ENCODE assay signal across 14 cellular contexts in genomic region chr19:35236638-35237400, GRCh38. TPM values are rescaled to one million over a fixed set of nuclear protein-coding genes. Genes with fewer than 3 reads are reported as not detected.
DNase-seq lines count a peak whose midpoint lies in the region; ATAC-seq, FAIRE-seq and TF ChIP-seq lines count a peak whose summit lies in the region.
"Had no signal": no experiment of that assay in that cellular context is flagged by ENCODE, and none has a peak within 500 bp of the region (broad histone marks: within the 10 kb centered on the region; RNA-seq: fewer than 3 reads in every experiment).

No MANE protein-coding gene starts in this region.

- TF ChIP-seq EP300 in K562 (IDR thresholded peaks at IDR 0.05; ENCODE audit: low read length): no peak

- H3K9ac ChIP-seq in K562 (ENCODE audit: insufficient read depth in 1 of 2, low read depth in 2 of 2, low read length in 2 of 2): no peak overlapping the region

- 51% methylated on average over 6 of the region's 6 CpGs for WGBS in K562 (ENCODE audit: insufficient coverage, low coverage, missing lambda C conversion rate)

- ATAC-seq in left ventricle myocardium superior (no peak), K562 (no peak), GM21381 (IDR thresholded peaks at IDR 0.05; ENCODE audit: unreplicated experiment) (no peak)

- H3K36me3 ChIP-seq in left ventricle myocardium inferior (no peaks in the 10 kb centered on the region), K562 (ENCODE audit: control insufficient read depth, insufficient read depth, low read length) (no peaks in the 10 kb centered on the region)

- peak in 1 of 2 experiments; percentile 33; a peak in 1 of 4 replicates for TF ChIP-seq RAD21 in K562 (CRISPR knock-in tag; conservative IDR thresholded peaks at IDR 0.05 in 1 of 2, IDR thresholded peaks at IDR 0.05 in 1 of 2)

- no TSS peak for BruUV-seq in K562 (replicated peaks; lab: Mats Ljungman, UMichigan)

- H3K79me2 ChIP-seq in K562 (ENCODE audit: control insufficient read depth, insufficient read depth, low read length): no peaks in the 10 kb centered on the region

- intact Hi-C loops in left ventricle myocardium inferior (cut with micrococcal nuclease): no loop called here
- intact Hi-C loops in left ventricle myocardium superior (cut with micrococcal nuclease): no loop called here
- intact Hi-C loops in K562 (cut with micrococcal nuclease): no loop called here

- no peak overlapping the region for H3K4me2 ChIP-seq in K562 (ENCODE audit: insufficient read depth, low read length)

- no peak for DNase-seq in left ventricle myocardium inferior
- no peak for DNase-seq in left ventricle myocardium superior
- DNase-seq in NAMALWA (ENCODE audit: low spot score): peak; percentile 39
- no peak for DNase-seq in K562 (ENCODE audit: extremely low read depth in 1 of 4, low spot score in 3 of 4)
- peak; percentile 12 for DNase-seq in ureter (ENCODE audit: low spot score)
- DNase-seq in stimulated activated CD4-positive, alpha-beta T cell treated with anti-CD3 and anti-CD28 coated beads, Interleukin-12 subunit alpha, Interleukin-12 subunit beta, amount 100 ng/mL, for 4 hours: no peak
- DNase-seq in iPS-NIHi7 (ENCODE audit: extremely low spot score): no peak
- DNase-seq: activated CD4-positive, CD25-positive, alpha-beta regulatory T cell; erythroblast; GOT3; NCI-H1105 treated with DMSO at 0.1 percent for 48 hours; occipital lobe; testis had no signal

- no peaks in the 10 kb centered on the region for H3K4me1 ChIP-seq in left ventricle myocardium inferior
- no peaks in the 10 kb centered on the region; a peak in 1 of 5 replicates for H3K4me1 ChIP-seq in K562 (replicated peaks in 1 of 2; ENCODE audit: control insufficient read depth in 2 of 2, insufficient read depth in 2 of 2, low read length in 2 of 2)
- H3K4me1 ChIP-seq: testis had no signal

- H3K4me3 ChIP-seq in left ventricle myocardium inferior (no peak overlapping the region), K562 (no peak overlapping the region)
- H3K4me3 ChIP-seq: testis had no signal

- H3K27ac ChIP-seq in left ventricle myocardium inferior (replicated peaks): no peak overlapping the region
- H3K27ac ChIP-seq in K562 (ENCODE audit: extremely low read depth, low read depth, low read length): no peak overlapping the region
- H3K27ac ChIP-seq: testis had no signal

- TF ChIP-seq POLR2A in K562 (conservative IDR thresholded peaks at IDR 0.05): no peak

- in situ Hi-C loops in K562 (cut with MboI): no loop called here

- H3K9me3 ChIP-seq in left ventricle myocardium inferior (replicated peaks): peaks cover 14% of the 10 kb centered on the region
- H3K9me3 ChIP-seq in K562 (replicated peaks; ENCODE audit: control insufficient read depth, insufficient read depth, low read depth, low read length): no peaks in the 10 kb centered on the region; the same call in 1 of the 2 replicates
- H3K9me3 ChIP-seq: testis had no signal

- TF ChIP-seq CTCF in left ventricle myocardium inferior (IDR thresholded peaks at IDR 0.05; ENCODE audit: borderline replicate concordance) (peak; percentile 34), K562 (IDR thresholded peaks at IDR 0.05 in 2 of 3, conservative IDR thresholded peaks at IDR 0.05 in 1 of 3; ENCODE audit: insufficient read depth in 2 of 3, low read depth in 1 of 3, low read length in 3 of 3) (peak in 1 of 3 experiments; percentile 14; a peak in 1 of 6 replicates)

- POLR2A ChIA-PET in K562 (lab: Yijun Ruan, JAX): interaction anchor here (0.8 kb wide), 1 partner anchor 17 kb away, joined by 3 read pairs; no protein-coding TSS in a partner anchor

- no peak overlapping the region for H2AFZ ChIP-seq in K562 (ENCODE audit: low read depth, low read length)

- CTCF ChIA-PET in K562 (lab: Yijun Ruan, JAX; ENCODE audit: low intra/inter-chr PET ratio): interaction anchor here (0.6 kb wide), 2 partner anchors 10 to 12 kb away, joined by 3 read pairs; partner anchors contain the start of gene LSR

- peak; percentile 19 for FAIRE-seq in K562 (lab: Jason Lieb, UNC)

- H4K20me1 ChIP-seq in K562 (replicated peaks; ENCODE audit: control insufficient read depth, insufficient read depth, low read length): no peaks in the 10 kb centered on the region

- H3K27me3 ChIP-seq in left ventricle myocardium inferior (ENCODE audit: low read depth): peaks cover 6% of the 10 kb centered on the region
- H3K27me3 ChIP-seq in K562 (ENCODE audit: control insufficient read depth in 2 of 2, insufficient read depth in 2 of 2, low read length in 2 of 2): 0 out of 5 replicates have a peak, but pooled peaks cover 0 to 3% of the 10 kb centered on the region in 2 experiments
- H3K27me3 ChIP-seq: testis had no signal

- H3K9me1 ChIP-seq in K562 (ENCODE audit: control insufficient read depth, insufficient read depth, low read length): no peaks in the 10 kb centered on the region

RNA-seq across cellular contexts. Expression of gene FAM187B, which starts 8.3 kb away (rescaled TPM):
- total RNA-seq in left ventricle myocardium inferior (not detected), left ventricle myocardium superior (not detected), K562 (2014; rRNA removed) (0.09 TPM in 1 of 2 replicates, not detected in the other), K562 (2014; rRNA removed; fragmentation: Illumina TruSeq; extraction: Trizol) (not detected in 2 replicates), K562 (2015; rRNA removed; fragmentation: Illumina TruSeq; extraction: Trizol) (not detected in 2 replicates), K562 (2021) (not detected in 2 replicates), ureter (not detected)
- 0.25 TPM in 1 of 2 replicates, not detected in the other for total RNA-seq in K562 (2011; cell fraction: chromatin; rRNA removed; ENCODE audit: low replicate concordance)
- total RNA-seq in K562 (2011; cell fraction: nucleolus; rRNA removed): not detected in 2 replicates
- total RNA-seq in K562 (2011; cell fraction: nucleoplasm; rRNA removed): not detected in 2 replicates
- polyA plus RNA-seq in K562 (2011; rRNA removed) (not detected in 2 replicates), K562 (2014; fragmentation: Illumina TruSeq; extraction: Trizol) (not detected in 2 replicates), K562 (2014; fragmentation: Nextera tagmentation; extraction: Ambion mirVana) (under 1 TPM in 1 of 2 experiments, not detected in 1; 0.04 TPM), K562 (2014; rRNA removed) (not detected in 2 replicates)
- polyA plus RNA-seq in K562 (2011; cell fraction: cytosol; rRNA removed): 0.07 TPM in 1 of 2 replicates, not detected in the other
- polyA plus RNA-seq in K562 (2011; cell fraction: nucleus; rRNA removed): 0.10 TPM in 1 of 2 replicates, not detected in the other
- polyA plus RNA-seq in K562 (2012): not detected in 2 replicates
- polyA minus RNA-seq in K562 (2011; rRNA and poly(A)+ RNA removed): not detected in 2 replicates
- polyA minus RNA-seq in K562 (2011; cell fraction: cytosol; rRNA and poly(A)+ RNA removed): not detected in 2 replicates
- not detected in 2 replicates for polyA minus RNA-seq in K562 (2011; cell fraction: nucleus; rRNA and poly(A)+ RNA removed)
- total RNA-seq: occipital lobe had no signal

RNA-seq across cellular contexts. Expression of gene LSR, which starts 12.0 kb away (rescaled TPM):
- total RNA-seq in left ventricle myocardium inferior (4.5 TPM), left ventricle myocardium superior (6.1 TPM), K562 (2014; rRNA removed) (65.1 and 111 TPM in 2 replicates), K562 (2014; rRNA removed; fragmentation: Illumina TruSeq; extraction: Trizol) (10.1 and 11.3 TPM in 2 replicates), K562 (2015; rRNA removed; fragmentation: Illumina TruSeq; extraction: Trizol) (29.4 and 32.3 TPM in 2 replicates), K562 (2021) (83.3 and 87.9 TPM in 2 replicates), ureter (55.2 TPM)
- 30.2 and 123 TPM in 2 replicates for total RNA-seq in K562 (2011; cell fraction: chromatin; rRNA removed; ENCODE audit: low replicate concordance)
- 223 and 260 TPM in 2 replicates for total RNA-seq in K562 (2011; cell fraction: nucleolus; rRNA removed)
- total RNA-seq in K562 (2011; cell fraction: nucleoplasm; rRNA removed): 130 and 145 TPM in 2 replicates
- polyA plus RNA-seq in K562 (2011; rRNA removed) (19.6 and 42.8 TPM in 2 replicates), K562 (2014; fragmentation: Illumina TruSeq; extraction: Trizol) (28.0 and 61.6 TPM in 2 replicates), K562 (2014; fragmentation: Nextera tagmentation; extraction: Ambion mirVana) (under 1 TPM; 0.44 to 0.66 TPM), K562 (2014; rRNA removed) (39.4 and 47.4 TPM in 2 replicates)
- polyA plus RNA-seq in K562 (2011; cell fraction: cytosol; rRNA removed): 24.5 and 85.7 TPM in 2 replicates
- 44.0 and 102 TPM in 2 replicates for polyA plus RNA-seq in K562 (2011; cell fraction: nucleus; rRNA removed)
- polyA plus RNA-seq in K562 (2012): 77.8 and 93.6 TPM in 2 replicates
- polyA minus RNA-seq in K562 (2011; rRNA and poly(A)+ RNA removed): 9.4 and 16.2 TPM in 2 replicates
- 87.6 and 93.3 TPM in 2 replicates for polyA minus RNA-seq in K562 (2011; cell fraction: cytosol; rRNA and poly(A)+ RNA removed)
- 61.4 and 69.4 TPM in 2 replicates for polyA minus RNA-seq in K562 (2011; cell fraction: nucleus; rRNA and poly(A)+ RNA removed)

RNA-seq across cellular contexts. Expression of gene USF2, which starts 31.9 kb away (rescaled TPM):
- total RNA-seq in left ventricle myocardium inferior: 147 TPM
- total RNA-seq in left ventricle myocardium superior: 170 TPM
- total RNA-seq in K562 (2011; cell fraction: chromatin; rRNA removed; ENCODE audit: low replicate concordance): 42.6 and 101 TPM in 2 replicates
- 81.1 and 82.5 TPM in 2 replicates for total RNA-seq in K562 (2011; cell fraction: nucleolus; rRNA removed)
- 54.4 and 62.0 TPM in 2 replicates for total RNA-seq in K562 (2011; cell fraction: nucleoplasm; rRNA removed)
- 79.6 and 92.0 TPM in 2 replicates for total RNA-seq in K562 (2014; rRNA removed)
- total RNA-seq in K562 (2014; rRNA removed; fragmentation: Illumina TruSeq; extraction: Trizol): 27.8 and 31.1 TPM in 2 replicates
- total RNA-seq in K562 (2015; rRNA removed; fragmentation: Illumina TruSeq; extraction: Trizol): 41.3 and 44.8 TPM in 2 replicates
- total RNA-seq in K562 (2021): 79.6 and 85.1 TPM in 2 replicates
- polyA plus RNA-seq in K562 (2011; rRNA removed): 62.5 and 69.2 TPM in 2 replicates
- polyA plus RNA-seq in K562 (2011; cell fraction: cytosol; rRNA removed): 53.9 and 98.4 TPM in 2 replicates
- 102 and 108 TPM in 2 replicates for polyA plus RNA-seq in K562 (2011; cell fraction: nucleus; rRNA removed)
- polyA plus RNA-seq in K562 (2012): 81.4 and 98.5 TPM in 2 replicates
- polyA plus RNA-seq in K562 (2014; fragmentation: Illumina TruSeq; extraction: Trizol): 57.2 and 58.4 TPM in 2 replicates
- polyA plus RNA-seq in K562 (2014; fragmentation: Nextera tagmentation; extraction: Ambion mirVana): under 1 TPM; 0.27 to 0.34 TPM
- polyA plus RNA-seq in K562 (2014; rRNA removed): 78.0 and 93.7 TPM in 2 replicates
- polyA minus RNA-seq in K562 (2011; rRNA and poly(A)+ RNA removed): 31.5 and 39.4 TPM in 2 replicates
- polyA minus RNA-seq in K562 (2011; cell fraction: cytosol; rRNA and poly(A)+ RNA removed): 28.5 and 53.2 TPM in 2 replicates
- polyA minus RNA-seq in K562 (2011; cell fraction: nucleus; rRNA and poly(A)+ RNA removed): 21.7 and 31.3 TPM in 2 replicates
- total RNA-seq in ureter: 113 TPM

RNA-seq across cellular contexts. Expression of gene HAMP, which starts 45.5 kb away (rescaled TPM):
- total RNA-seq in left ventricle myocardium inferior (not detected), left ventricle myocardium superior (not detected), K562 (2014; rRNA removed) (not detected in 2 replicates), K562 (2014; rRNA removed; fragmentation: Illumina TruSeq; extraction: Trizol) (0.29 TPM in 1 of 2 replicates, not detected in the other), K562 (2015; rRNA removed; fragmentation: Illumina TruSeq; extraction: Trizol) (0.57 TPM in 1 of 2 replicates, not detected in the other), K562 (2021) (0.29 TPM in 2 replicates), ureter (1.2 TPM)
- total RNA-seq in K562 (2011; cell fraction: chromatin; rRNA removed; ENCODE audit: low replicate concordance): 0.25 and 1.3 TPM in 2 replicates
- 1.5 and 2.1 TPM in 2 replicates for total RNA-seq in K562 (2011; cell fraction: nucleolus; rRNA removed)
- 0.84 and 1.9 TPM in 2 replicates for total RNA-seq in K562 (2011; cell fraction: nucleoplasm; rRNA removed)
- polyA plus RNA-seq in K562 (2011; rRNA removed) (0.26 and 0.39 TPM in 2 replicates), K562 (2014; fragmentation: Illumina TruSeq; extraction: Trizol) (0.64 and 1.1 TPM in 2 replicates), K562 (2014; fragmentation: Nextera tagmentation; extraction: Ambion mirVana) (1 to 10 TPM in 1 of 2 experiments, under 1 TPM in 1; 0.65 to 1.0 TPM), K562 (2014; rRNA removed) (0.05 and 0.76 TPM in 2 replicates)
- 0.74 and 3.9 TPM in 2 replicates for polyA plus RNA-seq in K562 (2011; cell fraction: cytosol; rRNA removed)
- 0.24 and 0.74 TPM in 2 replicates for polyA plus RNA-seq in K562 (2011; cell fraction: nucleus; rRNA removed)
- 0.98 and 2.0 TPM in 2 replicates for polyA plus RNA-seq in K562 (2012)
- 0.11 TPM in 1 of 2 replicates, not detected in the other for polyA minus RNA-seq in K562 (2011; rRNA and poly(A)+ RNA removed)
- 1.6 TPM in 1 of 2 replicates, not detected in the other for polyA minus RNA-seq in K562 (2011; cell fraction: cytosol; rRNA and poly(A)+ RNA removed)
- 0.11 and 0.67 TPM in 2 replicates for polyA minus RNA-seq in K562 (2011; cell fraction: nucleus; rRNA and poly(A)+ RNA removed)
- total RNA-seq: occipital lobe, testis had no signal

RNA-seq across cellular contexts. Expression of gene MAG, which starts 55.1 kb away (rescaled TPM):
- total RNA-seq in left ventricle myocardium inferior (not detected), left ventricle myocardium superior (not detected), K562 (2014; rRNA removed) (6.3 and 9.0 TPM in 2 replicates), K562 (2014; rRNA removed; fragmentation: Illumina TruSeq; extraction: Trizol) (0.67 and 1.1 TPM in 2 replicates), K562 (2015; rRNA removed; fragmentation: Illumina TruSeq; extraction: Trizol) (2.8 and 4.6 TPM in 2 replicates), K562 (2021) (6.4 and 7.7 TPM in 2 replicates), ureter (not detected)
- 9.6 and 21.9 TPM in 2 replicates for total RNA-seq in K562 (2011; cell fraction: chromatin; rRNA removed; ENCODE audit: low replicate concordance)
- total RNA-seq in K562 (2011; cell fraction: nucleolus; rRNA removed): 25.2 and 25.7 TPM in 2 replicates
- 12.0 and 17.2 TPM in 2 replicates for total RNA-seq in K562 (2011; cell fraction: nucleoplasm; rRNA removed)
- polyA plus RNA-seq in K562 (2011; rRNA removed) (1.4 and 1.6 TPM in 2 replicates), K562 (2014; fragmentation: Illumina TruSeq; extraction: Trizol) (0.61 and 3.3 TPM in 2 replicates), K562 (2014; fragmentation: Nextera tagmentation; extraction: Ambion mirVana) (under 1 TPM; 0.11 to 0.39 TPM), K562 (2014; rRNA removed) (2.9 and 10.0 TPM in 2 replicates)
- polyA plus RNA-seq in K562 (2011; cell fraction: cytosol; rRNA removed): 1.6 and 6.7 TPM in 2 replicates
- 1.9 and 8.2 TPM in 2 replicates for polyA plus RNA-seq in K562 (2011; cell fraction: nucleus; rRNA removed)
- 2.3 and 5.2 TPM in 2 replicates for polyA plus RNA-seq in K562 (2012)
- 1.4 TPM in 1 of 2 replicates, not detected in the other for polyA minus RNA-seq in K562 (2011; rRNA and poly(A)+ RNA removed)
- 3.0 and 8.6 TPM in 2 replicates for polyA minus RNA-seq in K562 (2011; cell fraction: cytosol; rRNA and poly(A)+ RNA removed)
- 3.8 and 6.6 TPM in 2 replicates for polyA minus RNA-seq in K562 (2011; cell fraction: nucleus; rRNA and poly(A)+ RNA removed)

Comparison
In these comparisons a context has a peak if more than half of its experiments do, and no peak if none do; other contexts are left out.
1. DNase-seq: peak in NAMALWA (single experiment) and ureter (single experiment); none in left ventricle myocardium inferior (single experiment), left ventricle myocardium superior (single experiment), K562 (0 of 4), stimulated activated CD4-positive, alpha-beta T cell treated with anti-CD3 and anti-CD28 coated beads, Interleukin-12 subunit alpha, Interleukin-12 subunit beta, amount 100 ng/mL, for 4 hours (single experiment) and iPS-NIHi7 (single experiment).